In the genomic region with DNA sequence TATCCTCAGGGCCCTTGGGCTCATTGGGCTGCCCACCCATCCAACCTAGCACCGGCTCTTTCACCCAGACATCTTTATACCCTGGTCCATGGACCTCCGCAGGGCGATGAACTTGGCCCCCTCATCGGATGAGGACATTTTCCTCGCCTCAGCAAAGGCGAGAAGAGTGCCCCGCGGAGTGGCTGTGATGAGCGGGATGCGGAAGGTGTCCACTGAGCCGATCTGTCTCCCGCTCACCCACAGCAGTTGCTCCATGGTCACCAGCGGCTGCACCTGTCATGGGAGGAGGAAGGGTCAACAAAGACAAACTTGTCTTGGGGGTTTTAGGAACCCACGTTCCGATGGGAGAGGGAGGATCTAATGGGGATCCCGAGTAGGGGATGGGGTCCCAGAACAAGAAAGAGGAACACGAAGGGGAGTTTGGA, we compare ENCODE assay signal across 9 cellular contexts. TPM values are rescaled to one million over a fixed set of nuclear protein-coding genes. Genes with fewer than 3 reads are reported as not detected.
DNase-seq lines count a peak whose midpoint lies in the region; ATAC-seq and TF ChIP-seq lines count a peak whose summit lies in the region.
"Had no signal": no experiment of that assay in that cellular context is flagged by ENCODE, and none has a peak within 500 bp of the region (broad histone marks: within the 10 kb centered on the region; RNA-seq: fewer than 3 reads in every experiment).

No MANE protein-coding gene starts in this region.

- H3K27me3 ChIP-seq in HUES6 (ENCODE audit: control insufficient read depth, insufficient read depth, low read length), result no peaks in the 10 kb centered on the region
- no peaks in the 10 kb centered on the region for H3K27me3 ChIP-seq in mucosa of rectum (ENCODE audit: control insufficient read depth in 2 of 2, insufficient read depth in 2 of 2, low read length in 2 of 2)

- no peaks in the 10 kb centered on the region for H3K9me3 ChIP-seq in HUES6 (ENCODE audit: control insufficient read depth, insufficient read depth, low read depth, low read length)
- no peaks in the 10 kb centered on the region for H3K9me3 ChIP-seq in mucosa of rectum (ENCODE audit: control insufficient read depth in 2 of 2, low read length in 2 of 2)

- H3K36me3 ChIP-seq in HUES6 (ENCODE audit: control insufficient read depth, insufficient read depth, low read length) (peaks cover 30% of the 10 kb centered on the region), mucosa of rectum (ENCODE audit: control insufficient read depth in 2 of 2, insufficient read depth in 2 of 2, low read length in 2 of 2) (peaks cover 41 to 50% of the 10 kb centered on the region in 2 donors)

- peak overlapping the region; percentile 90 for H3K27ac ChIP-seq in 22Rv1
- H3K27ac ChIP-seq in HUES6 (ENCODE audit: low read depth, low read length), result no peak overlapping the region
- H3K27ac ChIP-seq in caudate nucleus (ENCODE audit: low read depth, low read length), result peak overlapping the region; percentile 84
- H3K27ac ChIP-seq in mucosa of rectum (ENCODE audit: low read depth in 2 of 2, low read length in 2 of 2), result peak overlapping the region in 1 of 2 donors; percentile 87

- H3K9ac ChIP-seq in HUES6 (ENCODE audit: low read length), result peak overlapping the region; percentile 85
- peak overlapping the region; percentile 80 to 85 for H3K9ac ChIP-seq in mucosa of rectum (ENCODE audit: low read depth in 1 of 2, low read length in 2 of 2)

- ATAC-seq in HG02610 (IDR thresholded peaks at IDR 0.05; ENCODE audit: unreplicated experiment) (no peak), HG03565 (IDR thresholded peaks at IDR 0.05; ENCODE audit: unreplicated experiment) (no peak), left colon (no peak)

- intact Hi-C loops in left colon (cut with DNase I, micrococcal nuclease), result no loop called here

- peak in 2 of 61 donors; percentile 6 to 12 for DNase-seq in caudate nucleus (lab: John Stamatoyannopoulos, UW)
- no peak for DNase-seq in GM19238 (ENCODE audit: insufficient read length, low spot score)
- no peak for DNase-seq in left colon

- no peak for TF ChIP-seq CTCF in 22Rv1 (IDR thresholded peaks at IDR 0.05)

- H3K4me3 ChIP-seq in HUES6 (ENCODE audit: low read depth, low read length) (peak overlapping the region; percentile 93), mucosa of rectum (ENCODE audit: low read length in 2 of 2) (peak overlapping the region; percentile 89 to 90)

- H3K4me1 ChIP-seq in HUES6 (ENCODE audit: control insufficient read depth, insufficient read depth, low read length) (peaks cover 3% of the 10 kb centered on the region; the same call in 1 of the 2 replicates), mucosa of rectum (ENCODE audit: control insufficient read depth in 2 of 2, insufficient read depth in 2 of 2, low read length in 2 of 2) (peaks cover 9% of the 10 kb centered on the region in 2 donors)

RNA-seq across cellular contexts. Expression of a gene that starts 0.7 kb away (rescaled TPM):
- 10 to 100 TPM; 33.1 to 63.5 TPM for total RNA-seq in left colon

RNA-seq across cellular contexts. Expression of a gene that starts 16.9 kb away (rescaled TPM):
- total RNA-seq in left colon, result 100 to 1,000 TPM; 763 to 988 TPM
- total RNA-seq: RPMI7951 had no signal

RNA-seq across cellular contexts. Expression of a gene that starts 34.4 kb away (rescaled TPM):
- total RNA-seq in left colon, result 100 to 1,000 TPM; 252 to 296 TPM

RNA-seq across cellular contexts. Expression of a gene that starts 35.6 kb away (rescaled TPM):
- 10 to 100 TPM; 28.0 to 30.5 TPM for total RNA-seq in left colon

RNA-seq across cellular contexts. Expression of a gene that starts 40.0 kb away (rescaled TPM):
- total RNA-seq in left colon, result 1 to 10 TPM; 2.7 to 2.9 TPM
